Comparison of ENCODE assay signal across 27 cellular contexts in genomic region chr14:53549956-53550355, GRCh38.
"Had no signal": no experiment of that assay in that cellular context is flagged by ENCODE, and none has a peak within 500 bp of the region (broad histone marks: within the 10 kb centered on the region; RNA-seq: fewer than 3 reads in every experiment).

No MANE protein-coding gene starts in this region.

- ATAC-seq: activated CD4-positive, alpha-beta T cell treated with anti-CD3 and anti-CD28 coated beads for 36 hours; activated naive CD4-positive, alpha-beta T cell treated with anti-CD3 and anti-CD28 coated beads, Interleukin-2, amount 50 U/mL, for 72 hours; activated T-cell treated with anti-CD3 and anti-CD28 coated beads, Interleukin-2, amount 50 U/mL, for 72 hours; esophagus mucosa; heart right ventricle; left lobe of liver; naive thymus-derived CD4-positive, alpha-beta T cell; psoas muscle; stimulated activated naive B cell treated with anti-CD40 and anti-IgM and Interleukin-4, amounts not matched to agents 10 μg/mL and 1 μg/mL and 100 μg/mL, for 72 hours had no signal

- H3K36me3 ChIP-seq: heart right ventricle, sigmoid colon, SJSA1, stomach, suprapubic skin, tibial artery had no signal

- H3K27me3 Mint-ChIP-seq: activated CD4-positive, alpha-beta T cell treated with anti-CD3 and anti-CD28 coated beads for 36 hours; stimulated activated naive B cell treated with anti-CD40 and anti-IgM and Interleukin-4, amounts not matched to agents 10 μg/mL and 1 μg/mL and 100 μg/mL, for 72 hours had no signal

- H3K27me3 ChIP-seq: dorsolateral prefrontal cortex, heart right ventricle, sigmoid colon, SJSA1, stomach, suprapubic skin, tibial artery had no signal

- H3K4me1 ChIP-seq: parathyroid adenoma, psoas muscle, sigmoid colon, SJSA1, stomach, suprapubic skin, tibial artery had no signal

- H3K4me3 Mint-ChIP-seq: activated CD4-positive, alpha-beta T cell treated with anti-CD3 and anti-CD28 coated beads for 36 hours; activated T-cell treated with anti-CD3 and anti-CD28 coated beads, Interleukin-2, amount 50 U/mL, for 72 hours; mesothelial cell of epicardium; naive thymus-derived CD4-positive, alpha-beta T cell; stimulated activated naive B cell treated with anti-CD40 and anti-IgM and Interleukin-4, amounts not matched to agents 10 μg/mL and 1 μg/mL and 100 μg/mL, for 72 hours had no signal

- H3K4me1 Mint-ChIP-seq: activated CD4-positive, alpha-beta T cell treated with anti-CD3 and anti-CD28 coated beads for 36 hours; naive thymus-derived CD4-positive, alpha-beta T cell had no signal

- H3K4me3 ChIP-seq: dorsolateral prefrontal cortex, heart right ventricle, lung, psoas muscle, sigmoid colon, SJSA1, stomach, suprapubic skin, tibial artery had no signal

- H3K27ac ChIP-seq: dorsolateral prefrontal cortex, heart right ventricle, parathyroid adenoma, psoas muscle, sigmoid colon, SJSA1, stomach, suprapubic skin, tibial artery had no signal

- DNase-seq: activated CD4-positive, alpha-beta T cell treated with anti-CD3 and anti-CD28 coated beads for 36 hours; activated CD4-positive, alpha-beta T cell treated with anti-CD3 and anti-CD28 coated beads, Interleukin-2, amount 50 U/mL, for 4 hours; activated naive CD4-positive, alpha-beta T cell; activated T-cell treated with anti-CD3 and anti-CD28 coated beads for 4 hours; activated T-cell treated with anti-CD3 and anti-CD28 coated beads, Interleukin-2, amount 50 U/mL, for 72 hours; anterior cingulate cortex; dorsolateral prefrontal cortex; effector memory CD4-positive, alpha-beta T cell; foreskin fibroblast; heart right ventricle; naive thymus-derived CD4-positive, alpha-beta T cell; nucleus accumbens; psoas muscle; sigmoid colon; small intestine; stimulated activated naive B cell treated with anti-CD40 and anti-IgM and Interleukin-4, amounts not matched to agents 10 μg/mL and 1 μg/mL and 100 μg/mL, for 72 hours; stomach; T-helper 2 cell; tibial artery had no signal

- H3K9me3 Mint-ChIP-seq: activated naive CD4-positive, alpha-beta T cell treated with anti-CD3 and anti-CD28 coated beads, Interleukin-2, amount 50 U/mL, for 72 hours; activated T-cell treated with anti-CD3 and anti-CD28 coated beads, Interleukin-2, amount 50 U/mL, for 72 hours; mesothelial cell of epicardium had no signal

- H3K9me3 ChIP-seq: heart right ventricle, psoas muscle, sigmoid colon, SJSA1, stomach, suprapubic skin, tibial artery had no signal

- H3K27ac Mint-ChIP-seq: activated CD4-positive, alpha-beta T cell treated with anti-CD3 and anti-CD28 coated beads for 36 hours; activated naive CD4-positive, alpha-beta T cell treated with anti-CD3 and anti-CD28 coated beads, Interleukin-2, amount 50 U/mL, for 72 hours; activated T-cell treated with anti-CD3 and anti-CD28 coated beads, Interleukin-2, amount 50 U/mL, for 72 hours; mesothelial cell of epicardium; naive thymus-derived CD4-positive, alpha-beta T cell; stimulated activated naive B cell treated with anti-CD40 and anti-IgM and Interleukin-4, amounts not matched to agents 10 μg/mL and 1 μg/mL and 100 μg/mL, for 72 hours had no signal

- H3K36me3 Mint-ChIP-seq: activated naive CD4-positive, alpha-beta T cell treated with anti-CD3 and anti-CD28 coated beads, Interleukin-2, amount 50 U/mL, for 72 hours; mesothelial cell of epicardium; naive thymus-derived CD4-positive, alpha-beta T cell; stimulated activated naive B cell treated with anti-CD40 and anti-IgM and Interleukin-4, amounts not matched to agents 10 μg/mL and 1 μg/mL and 100 μg/mL, for 72 hours had no signal
